ENCODE assay signal across 1 cellular context in genomic region chr17:77280304-77280910, GRCh38.
TF ChIP-seq lines count a peak whose summit lies in the region.

No MANE protein-coding gene starts in this region.

TF ChIP-seq in K562, 482 proteins besides CTCF, POLR2A, EP300 and RAD21 (continued from another document):
- TF ChIP-seq ZBTB40 (IDR thresholded peaks at IDR 0.05) = 0 out of 2 replicates have a peak, but pooled peaks have one; percentile 8
- TF ChIP-seq ZBTB40 (CRISPR knock-in tag; IDR thresholded peaks at IDR 0.05) = no peak
- 0 out of 4 replicates have a peak, but pooled peaks of 1 of the 2 experiments have one; percentile 4 for TF ChIP-seq MNT (conservative IDR thresholded peaks at IDR 0.05)
- TF ChIP-seq BRD4 (IDR thresholded peaks at IDR 0.05) = 0 out of 2 replicates have a peak, but pooled peaks have one; percentile 33
- no peak for TF ChIP-seq HMG20A (CRISPR knock-in tag; conservative IDR thresholded peaks at IDR 0.05)
- TF ChIP-seq GATAD2B (IDR thresholded peaks at IDR 0.05; ENCODE audit: borderline replicate concordance) = no peak
- TF ChIP-seq PHF8 (IDR thresholded peaks at IDR 0.05; ENCODE audit: borderline replicate concordance, low read length) = peak; percentile 8; the same call in 1 of the 2 replicates
- peak; percentile 22 for TF ChIP-seq CHD1 (IDR thresholded peaks at IDR 0.05; ENCODE audit: low read length)
- 0 out of 2 replicates have a peak, but pooled peaks have one; percentile 35 for TF ChIP-seq ZNF431 (CRISPR knock-in tag; IDR thresholded peaks at IDR 0.05)
- TF ChIP-seq ZNF24 (IDR thresholded peaks at IDR 0.05) = peak; percentile 58; the same call in 1 of the 2 replicates
- peak; percentile 58 for TF ChIP-seq RBM25 (IDR thresholded peaks at IDR 0.05; ENCODE audit: low read depth, low read length, severe bottlenecking)
- no peak for TF ChIP-seq BRD9 (IDR thresholded peaks at IDR 0.05; ENCODE audit: low read depth, partially characterized antibody)
- TF ChIP-seq KDM1A (IDR thresholded peaks at IDR 0.05) = peak in 1 of 2 experiments; percentile 49; a peak in 2 of 4 replicates
- TF ChIP-seq TEAD1 (CRISPR knock-in tag; IDR thresholded peaks at IDR 0.05) = 0 out of 4 replicates have a peak, but pooled peaks of 1 of the 2 experiments have one; percentile 3
